In the genomic region with DNA sequence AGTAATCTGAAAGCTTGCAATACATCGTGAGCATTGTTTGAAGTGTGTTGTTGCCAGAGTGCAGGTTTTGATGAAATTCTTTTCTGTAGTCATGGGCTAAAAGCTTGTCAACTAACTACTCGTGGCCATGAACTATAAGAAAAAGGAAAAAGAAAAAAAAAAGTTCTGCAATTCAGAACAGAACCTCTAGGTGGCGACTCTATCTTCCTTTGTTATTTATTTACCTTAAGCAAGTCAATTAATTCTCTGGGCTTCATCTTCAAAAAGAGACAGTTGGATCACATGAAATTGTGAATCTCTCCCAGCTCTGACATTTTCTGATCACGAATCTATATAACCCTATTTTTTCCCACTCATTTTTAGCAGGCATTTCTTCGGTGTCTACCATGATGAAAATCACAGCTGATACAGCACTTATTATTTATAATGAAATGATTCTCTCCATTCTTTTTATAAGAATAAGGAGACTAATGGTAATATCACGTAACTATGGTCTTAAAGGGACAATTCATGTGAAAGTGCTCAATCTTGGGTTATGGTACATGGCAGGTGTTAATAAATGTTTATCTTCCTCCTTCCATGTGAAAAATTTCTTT, we compare ENCODE assay signal across 9 cellular contexts. TPM values are rescaled to one million over a fixed set of nuclear protein-coding genes. Genes with fewer than 3 reads are reported as not detected.
A peak's percentile ranks its signal among the peaks of the same experiment; 100 is the strongest.
DNase-seq lines count a peak whose midpoint lies in the region; ATAC-seq, FAIRE-seq and TF ChIP-seq lines count a peak whose summit lies in the region.
"Had no signal": no experiment of that assay in that cellular context is flagged by ENCODE, and none has a peak within 500 bp of the region (broad histone marks: within the 10 kb centered on the region; RNA-seq: fewer than 3 reads in every experiment).

No MANE protein-coding gene starts in this region.

- no peaks in the 10 kb centered on the region for H3K4me1 ChIP-seq in adrenal gland (replicated peaks in 1 of 2)

- H3K9me3 ChIP-seq in AG04450 (ENCODE audit: control insufficient read depth, insufficient read depth, low read length) (no peaks in the 10 kb centered on the region), adrenal gland (replicated peaks in 1 of 3) (no peaks in the 10 kb centered on the region), T-helper 17 cell (ENCODE audit: control insufficient read depth, low read length, poor library complexity, severe bottlenecking) (no peaks in the 10 kb centered on the region)

- H3K4me1 Mint-ChIP-seq in T-helper 17 cell = peaks cover 7% of the 10 kb centered on the region

- no peak overlapping the region for H3K4me3 Mint-ChIP-seq in T-helper 17 cell

- TF ChIP-seq CTCF in AG04450 (IDR thresholded peaks at IDR 0.05; ENCODE audit: low read depth, low read length) = peak; percentile 74
- peak; percentile 42 to 74 (median 60) for TF ChIP-seq CTCF in adrenal gland (IDR thresholded peaks at IDR 0.05)

- no peak overlapping the region for H3K27ac Mint-ChIP-seq in T-helper 17 cell

- intact Hi-C loops in adrenal gland (cut with DNase I) = loop anchor here in 1 of 2 donors (10.0 kb wide), 1 partner anchor 420 kb away; no protein-coding TSS in a partner anchor

- peak; percentile 83 for FAIRE-seq in GM18507 (lab: Jason Lieb, UNC)

- no peak for ATAC-seq in T-helper 17 cell
- ATAC-seq in HG03521 (IDR thresholded peaks at IDR 0.05; ENCODE audit: unreplicated experiment) = no peak

- no peaks in the 10 kb centered on the region for H3K36me3 Mint-ChIP-seq in T-helper 17 cell (ENCODE audit: low read depth)

- H3K27me3 ChIP-seq in AG04450 (ENCODE audit: control insufficient read depth, insufficient read depth, low read length) (no peaks in the 10 kb centered on the region), adrenal gland (no peaks in the 10 kb centered on the region)

- POLR2A ChIA-PET in AG04450 (lab: Yijun Ruan, JAX) = no interaction called here

- H3K27ac ChIP-seq in AG04450 (ENCODE audit: low read depth, low read length) (no peak overlapping the region), adrenal gland (no peak overlapping the region)

- 35 to 44% (median 38%) methylated on average over 6 of the region's 6 CpGs for WGBS in adrenal gland, 4 donors

- peaks cover 23% of the 10 kb centered on the region for H3K27me3 Mint-ChIP-seq in T-helper 17 cell

- H3K36me3 ChIP-seq in adrenal gland (replicated peaks in 1 of 2) = no peaks in the 10 kb centered on the region

- CTCF ChIA-PET in AG04450 (lab: Charles Lee) = interaction anchor here (0.5 to 5.4 kb wide), 42 partner anchors 9 to 1700 kb away, joined by 3 to 90 read pairs (median 4); a partner anchor contains a TSS

- no peak overlapping the region for H3K4me3 ChIP-seq in AG04450 (ENCODE audit: low read depth, low read length)
- H3K4me3 ChIP-seq in adrenal gland = no peak overlapping the region

- no peak for TF ChIP-seq POLR2A in adrenal gland (IDR thresholded peaks at IDR 0.05)

- DNase-seq in AG04450 (ENCODE audit: low read depth, low spot score) (no peak), GM18507 (ENCODE audit: extremely low spot score, insufficient read length, low read depth) (no peak), NCI-H2081 (lab: John Stamatoyannopoulos, UW) (peak; percentile 60 to 75), adrenal gland (no peak), left kidney (ENCODE audit: low read depth, low spot score) (peak; percentile 53), T-helper 17 cell (no peak), GM19238 (ENCODE audit: insufficient read length, low spot score) (no peak)

RNA-seq across cellular contexts. Expression of a gene that starts 18.8 kb away (rescaled TPM):
- polyA plus RNA-seq in AG04450 (2011; rRNA removed) (not detected in 2 replicates), adrenal gland (under 1 TPM; 0.16 to 0.46 (median 0.34) TPM)
- polyA minus RNA-seq in AG04450 (2011; rRNA and poly(A)+ RNA removed) = not detected in 2 replicates
- total RNA-seq in adrenal gland (1 to 10 TPM in 1 of 8 donors, under 1 TPM in 6, not detected in 1; 0.06 to 1.1 (median 0.11) TPM), T-helper 17 cell (not detected)
- polyA plus RNA-seq: esophagus had no signal

RNA-seq across cellular contexts. Expression of a gene that starts 45.8 kb away (rescaled TPM):
- polyA plus RNA-seq in AG04450 (2011; rRNA removed) (14.8 and 23.6 TPM in 2 replicates), adrenal gland (10 to 100 TPM in 1 of 3 donors, 1 to 10 TPM in 2; 7.5 to 25.0 (median 8.0) TPM)
- 7.0 and 13.2 TPM in 2 replicates for polyA minus RNA-seq in AG04450 (2011; rRNA and poly(A)+ RNA removed)
- total RNA-seq in adrenal gland (10 to 100 TPM in 6 of 8 donors, 1 to 10 TPM in 2; 6.9 to 21.3 (median 12.3) TPM), T-helper 17 cell (10 to 100 TPM; 25.1 to 28.2 TPM)

Comparison
In these comparisons a context has a peak if more than half of its experiments do, and no peak if none do; other contexts are left out.
1. DNase-seq: peak in NCI-H2081 (2 of 2) and left kidney (single experiment); none in AG04450 (single experiment), GM18507 (single experiment), adrenal gland (0 of 7), T-helper 17 cell (0 of 3) and GM19238 (single experiment).